8 cellular contexts compared by ENCODE assay signal in genomic region chr17:81510798-81511549, GRCh38. TPM values are rescaled to one million over a fixed set of nuclear protein-coding genes. Genes with fewer than 3 reads are reported as not detected.
A peak's percentile ranks its signal among the peaks of the same experiment; 100 is the strongest.
DNase-seq lines count a peak whose midpoint lies in the region; ATAC-seq and TF ChIP-seq lines count a peak whose summit lies in the region.

No MANE protein-coding gene starts in this region.

- peaks cover 34% of the 10 kb centered on the region for H3K36me3 Mint-ChIP-seq in activated T-cell treated with anti-CD3 and anti-CD28 coated beads, Interleukin-2, amount 50 U/mL, for 4 hours (ENCODE audit: insufficient read depth)

- H3K4me3 Mint-ChIP-seq in activated T-cell treated with anti-CD3 and anti-CD28 coated beads, Interleukin-2, amount 50 U/mL, for 4 hours = peak overlapping the region; percentile 96

- peak in 1 of 2 donors; percentile 5 for TF ChIP-seq POLR2A in gastroesophageal sphincter (IDR thresholded peaks at IDR 0.05)

- DNase-seq in activated T-cell treated with anti-CD3 and anti-CD28 coated beads, Interleukin-2, amount 50 U/mL, for 1 hour = peak; percentile 60
- DNase-seq in activated T-cell treated with anti-CD3 and anti-CD28 coated beads for 4 hours (no peak), psoas muscle (no peak), D341Med (ENCODE audit: low spot score) (no peak)
- no peak for DNase-seq in activated T-cell treated with anti-CD3 and anti-CD28 coated beads, Interleukin-2, amount 50 U/mL, for 4 hours

- intact Hi-C loops in psoas muscle (cut with DNase I) = loop anchor here in 1 of 2 donors (2.0 kb wide), 1 partner anchor 112 kb away; no protein-coding TSS in a partner anchor

- H3K4me1 ChIP-seq in gastroesophageal sphincter (peaks cover 0 to 44% (median 11%) of the 10 kb centered on the region in 3 donors), psoas muscle (peaks cover 9% of the 10 kb centered on the region)

- H3K27me3 ChIP-seq in gastroesophageal sphincter (no peaks in the 10 kb centered on the region), psoas muscle (ENCODE audit: insufficient read depth in 3 of 3, low read length in 2 of 3) (no peaks in the 10 kb centered on the region)

- H3K9me3 ChIP-seq in gastroesophageal sphincter (no peaks in the 10 kb centered on the region), psoas muscle (no peaks in the 10 kb centered on the region)

- no peaks in the 10 kb centered on the region for H3K9me3 Mint-ChIP-seq in activated T-cell treated with anti-CD3 and anti-CD28 coated beads, Interleukin-2, amount 50 U/mL, for 4 hours

- peak overlapping the region; percentile 82 to 100 (median 98) for H3K27ac ChIP-seq in gastroesophageal sphincter
- peak overlapping the region; percentile 100 for H3K27ac ChIP-seq in psoas muscle

- no peaks in the 10 kb centered on the region for H3K27me3 Mint-ChIP-seq in activated T-cell treated with anti-CD3 and anti-CD28 coated beads, Interleukin-2, amount 50 U/mL, for 4 hours (ENCODE audit: low read depth)

- TF ChIP-seq EP300 in gastroesophageal sphincter (IDR thresholded peaks at IDR 0.05) = no peak

- no peak for ATAC-seq in activated T-cell treated with anti-CD3 and anti-CD28 coated beads, Interleukin-2, amount 50 U/mL, for 4 hours
- no peak for ATAC-seq in gastroesophageal sphincter
- ATAC-seq in psoas muscle = no peak
- no peak for ATAC-seq in GM19455 (IDR thresholded peaks at IDR 0.05; ENCODE audit: unreplicated experiment)
- no peak for ATAC-seq in GM18867 (IDR thresholded peaks at IDR 0.05; ENCODE audit: unreplicated experiment)

- H3K4me1 Mint-ChIP-seq in activated T-cell treated with anti-CD3 and anti-CD28 coated beads, Interleukin-2, amount 50 U/mL, for 4 hours (ENCODE audit: low read depth) = peaks cover 28% of the 10 kb centered on the region

- H3K4me3 ChIP-seq in gastroesophageal sphincter (peak overlapping the region; percentile 70 to 83), psoas muscle (peak overlapping the region; percentile 86)

- no peak for TF ChIP-seq CTCF in gastroesophageal sphincter (IDR thresholded peaks at IDR 0.05)
- TF ChIP-seq CTCF in psoas muscle (IDR thresholded peaks at IDR 0.05) = no peak

- H3K36me3 ChIP-seq in gastroesophageal sphincter (peaks cover 0 to 40% of the 10 kb centered on the region in 2 donors), psoas muscle (ENCODE audit: insufficient read depth in 1 of 2, low read depth in 1 of 2) (peaks cover 11 to 34% of the 10 kb centered on the region in 2 donors)

- 0% methylated on average over 5 to 6 of the region's 46 CpGs for WGBS in gastroesophageal sphincter (ENCODE audit: low coverage in 1 of 2), 2 donors
- WGBS in psoas muscle, 3 donors = 1 to 2% (median 1%) methylated on average over 44 to 46 of the region's 46 CpGs

RNA-seq across cellular contexts. Expression of gene ACTG1, which starts 1.6 kb away (rescaled TPM):
- total RNA-seq in activated T-cell treated with anti-CD3 and anti-CD28 coated beads, Interleukin-2, amount 50 U/mL, for 4 hours = 1,000 to 10,000 TPM; 3,953 to 4,676 (median 4,016) TPM
- 1,000 to 10,000 TPM in 3 of 4 donors, 100 to 1,000 TPM in 1; 829 to 1,848 (median 1,550) TPM for total RNA-seq in gastroesophageal sphincter
- total RNA-seq in psoas muscle = 100 to 1,000 TPM; 341 to 567 (median 431) TPM
- 100 to 1,000 TPM; 150 to 620 (median 219) TPM for polyA plus RNA-seq in psoas muscle

RNA-seq across cellular contexts. Expression of gene FSCN2, which starts 17.2 kb away (rescaled TPM):
- under 1 TPM in 2 of 3 donors, not detected in 1; 0.33 to 0.58 TPM for total RNA-seq in activated T-cell treated with anti-CD3 and anti-CD28 coated beads, Interleukin-2, amount 50 U/mL, for 4 hours
- total RNA-seq in gastroesophageal sphincter (1 to 10 TPM in 2 of 4 donors, under 1 TPM in 2; 0.49 to 2.1 (median 1.0) TPM), psoas muscle (under 1 TPM in 3 of 4 donors, not detected in 1; 0.13 to 0.71 (median 0.38) TPM)
- under 1 TPM; 0.08 to 0.09 (median 0.08) TPM for polyA plus RNA-seq in psoas muscle

RNA-seq across cellular contexts. Expression of gene FAAP100, which starts 41.2 kb away (rescaled TPM):
- total RNA-seq in activated T-cell treated with anti-CD3 and anti-CD28 coated beads, Interleukin-2, amount 50 U/mL, for 4 hours = 10 to 100 TPM; 59.3 to 63.3 (median 61.6) TPM
- 10 to 100 TPM; 14.6 to 32.1 (median 20.7) TPM for total RNA-seq in gastroesophageal sphincter
- total RNA-seq in psoas muscle = 10 to 100 TPM; 11.8 to 13.1 (median 12.7) TPM
- polyA plus RNA-seq in psoas muscle = 10 to 100 TPM; 11.6 to 16.3 (median 12.6) TPM
